Comparison of ENCODE assay signal across 8 cellular contexts in genomic region chr3:8500966-8501365, GRCh38. TPM values are rescaled to one million over a fixed set of nuclear protein-coding genes. Genes with fewer than 3 reads are reported as not detected.
DNase-seq lines count a peak whose midpoint lies in the region; ATAC-seq and TF ChIP-seq lines count a peak whose summit lies in the region.

No MANE protein-coding gene starts in this region.

- H3K9me3 Mint-ChIP-seq in activated CD8-positive, alpha-beta T cell treated with anti-CD3 and anti-CD28 coated beads, Interleukin-2, amount 10 ng/mL, durations not matched to agents 7 days and 5 days (ENCODE audit: insufficient read depth), result no peaks in the 10 kb centered on the region

- H3K36me3 ChIP-seq in gastrocnemius medialis, result no peaks in the 10 kb centered on the region

- peaks cover 22% of the 10 kb centered on the region for H3K27me3 Mint-ChIP-seq in activated CD8-positive, alpha-beta T cell treated with anti-CD3 and anti-CD28 coated beads, Interleukin-2, amount 10 ng/mL, durations not matched to agents 7 days and 5 days (ENCODE audit: low read depth)

- in situ Hi-C loops in gastrocnemius medialis (cut with MboI; ENCODE audit: low sequenced_read_pairs in 4 of 4), result loop anchor here in 2 of 4 donors (10.0 kb wide), 1 partner anchor 94 kb away; no protein-coding TSS in a partner anchor

- intact Hi-C loops in right cardiac atrium (cut with DNase I), result loop anchor here in 1 of 4 donors (10.0 kb wide), 1 partner anchor 54 kb away; no protein-coding TSS in a partner anchor
- intact Hi-C loops in gastrocnemius medialis (cut with DNase I; ENCODE audit: low total_unique reads), result loop anchor here (5.0 kb wide), 1 partner anchor 651 kb away; no protein-coding TSS in a partner anchor

- H3K27me3 ChIP-seq in right cardiac atrium (ENCODE audit: control insufficient read depth, insufficient read depth), result no peaks in the 10 kb centered on the region
- no peaks in the 10 kb centered on the region for H3K27me3 ChIP-seq in gastrocnemius medialis

- POLR2A ChIA-PET in activated CD8-positive, alpha-beta T cell treated with anti-CD3 and anti-CD28 coated beads, Interleukin-2, amount 10 ng/mL, durations not matched to agents 7 days and 5 days (lab: Charles Lee), result no interaction called here

- peak overlapping the region; percentile 66 for H3K4me3 Mint-ChIP-seq in activated CD8-positive, alpha-beta T cell treated with anti-CD3 and anti-CD28 coated beads, Interleukin-2, amount 10 ng/mL, durations not matched to agents 7 days and 5 days

- no peak overlapping the region for H3K27ac Mint-ChIP-seq in activated CD8-positive, alpha-beta T cell treated with anti-CD3 and anti-CD28 coated beads, Interleukin-2, amount 10 ng/mL, durations not matched to agents 7 days and 5 days

- CTCF ChIA-PET in activated CD8-positive, alpha-beta T cell treated with anti-CD3 and anti-CD28 coated beads, Interleukin-2, amount 10 ng/mL, durations not matched to agents 7 days and 5 days (lab: Charles Lee), result no interaction called here

- H3K9me3 ChIP-seq in right cardiac atrium (ENCODE audit: control insufficient read depth, low read length) (no peaks in the 10 kb centered on the region), gastrocnemius medialis (no peaks in the 10 kb centered on the region)

- WGBS in right cardiac atrium, result 9% methylated on average over 10 of the region's 10 CpGs

- H3K4me3 ChIP-seq in GM12875 (ENCODE audit: low read depth, low read length) (peak overlapping the region; percentile 60), right cardiac atrium (ENCODE audit: low read length) (peak overlapping the region; percentile 65), gastrocnemius medialis (peak overlapping the region; percentile 63 to 70 (median 65))

- peaks cover 19% of the 10 kb centered on the region for H3K4me1 ChIP-seq in right cardiac atrium (ENCODE audit: control insufficient read depth, insufficient read depth, low read length)
- H3K4me1 ChIP-seq in gastrocnemius medialis, result peaks cover 42% of the 10 kb centered on the region in 2 donors

- H3K27ac ChIP-seq in right cardiac atrium (ENCODE audit: low read length), result peak overlapping the region; percentile 90
- H3K27ac ChIP-seq in gastrocnemius medialis, result peak overlapping the region; percentile 89 to 97 (median 94)

- peaks cover 9% of the 10 kb centered on the region for H3K4me1 Mint-ChIP-seq in activated CD8-positive, alpha-beta T cell treated with anti-CD3 and anti-CD28 coated beads, Interleukin-2, amount 10 ng/mL, durations not matched to agents 7 days and 5 days (ENCODE audit: low read depth)

- ATAC-seq in activated CD8-positive, alpha-beta T cell treated with anti-CD3 and anti-CD28 coated beads, Interleukin-2, amount 10 ng/mL, durations not matched to agents 7 days and 5 days, result no peak
- ATAC-seq in right cardiac atrium (no peak), gastrocnemius medialis (no peak), HG03378 (IDR thresholded peaks at IDR 0.05; ENCODE audit: unreplicated experiment) (no peak), GM18861 (IDR thresholded peaks at IDR 0.05; ENCODE audit: unreplicated experiment) (no peak), HG02938 (IDR thresholded peaks at IDR 0.05; ENCODE audit: unreplicated experiment) (no peak)

- TF ChIP-seq CTCF in GM12875 (IDR thresholded peaks at IDR 0.05; ENCODE audit: borderline replicate concordance, insufficient read depth, low read depth, low read length), result no peak
- TF ChIP-seq CTCF in gastrocnemius medialis (IDR thresholded peaks at IDR 0.05 in 4 of 5, conservative IDR thresholded peaks at IDR 0.05 in 1 of 5), result no peak

- H3K36me3 Mint-ChIP-seq in activated CD8-positive, alpha-beta T cell treated with anti-CD3 and anti-CD28 coated beads, Interleukin-2, amount 10 ng/mL, durations not matched to agents 7 days and 5 days (ENCODE audit: low read depth), result no peaks in the 10 kb centered on the region

- no peak for DNase-seq in activated CD8-positive, alpha-beta T cell treated with anti-CD3 and anti-CD28 coated beads, Interleukin-2, amount 10 ng/mL, durations not matched to agents 7 days and 5 days
- DNase-seq in right cardiac atrium (no peak), gastrocnemius medialis (no peak), COLO668 (lab: John Stamatoyannopoulos, UW; ENCODE audit: unreplicated experiment) (no peak)

- TF ChIP-seq POLR2A in gastrocnemius medialis (IDR thresholded peaks at IDR 0.05), result no peak

RNA-seq across cellular contexts. Expression of gene LMCD1, which starts 0.7 kb away (rescaled TPM):
- 1 to 10 TPM in 1 of 2 experiments, under 1 TPM in 1; 0.53 to 1.2 TPM for total RNA-seq in activated CD8-positive, alpha-beta T cell treated with anti-CD3 and anti-CD28 coated beads, Interleukin-2, amount 10 ng/mL, durations not matched to agents 7 days and 5 days
- total RNA-seq in right cardiac atrium (10 to 100 TPM; 45.6 to 57.8 (median 55.4) TPM), gastrocnemius medialis (100 to 1,000 TPM in 3 of 4 donors, 10 to 100 TPM in 1; 96.0 to 581 (median 167) TPM)
- polyA plus RNA-seq in right cardiac atrium, result 43.4 TPM

Comparison
In these comparisons a context has a peak if more than half of its experiments do, and no peak if none do; other contexts are left out.
1. RNA of gene LMCD1, which starts 0.7 kb away (total RNA-seq): 96.0 to 581 TPM in gastrocnemius medialis and 45.6 to 57.8 TPM in right cardiac atrium; 0.53 to 1.2 TPM in activated CD8-positive, alpha-beta T cell treated with anti-CD3 and anti-CD28 coated beads, Interleukin-2, amount 10 ng/mL, durations not matched to agents 7 days and 5 days; every median in the first group is over 10 times any median in the second.
2. Peak in every context shown above with its lines, with median percentiles within 50 percentile points of each other: H3K4me3 ChIP-seq.